In genomic region chr4:10074767-10075105, GRCh38 we compare ENCODE assay signal across 9 cellular contexts. TPM values are rescaled to one million over a fixed set of nuclear protein-coding genes. Genes with fewer than 3 reads are reported as not detected.
DNase-seq lines count a peak whose midpoint lies in the region; ATAC-seq, FAIRE-seq and TF ChIP-seq lines count a peak whose summit lies in the region.
"Had no signal": no experiment of that assay in that cellular context is flagged by ENCODE, and none has a peak within 500 bp of the region (broad histone marks: within the 10 kb centered on the region; RNA-seq: fewer than 3 reads in every experiment).

No MANE protein-coding gene starts in this region.

- FAIRE-seq in HTR-8/SVneo (lab: Jason Lieb, UNC) (no peak), astrocyte (lab: Jason Lieb, UNC) (peak; percentile 67)

- H2AFZ ChIP-seq in astrocyte (ENCODE audit: low read depth, low read length) = no peak overlapping the region

- no peaks in the 10 kb centered on the region for H3K27me3 ChIP-seq in CD8-positive, alpha-beta T cell (ENCODE audit: insufficient read depth, low read length)
- H3K27me3 ChIP-seq in astrocyte (ENCODE audit: insufficient read depth, low read length) = no peaks in the 10 kb centered on the region
- no peaks in the 10 kb centered on the region for H3K27me3 ChIP-seq in lower lobe of right lung (ENCODE audit: low read depth)

- H3K4me2 ChIP-seq in astrocyte (ENCODE audit: low read length) = no peak overlapping the region

- no peaks in the 10 kb centered on the region for H3K9me3 Mint-ChIP-seq in CD8-positive, alpha-beta T cell
- peaks cover 2% of the 10 kb centered on the region for H3K9me3 Mint-ChIP-seq in astrocyte (ENCODE audit: unreplicated experiment)

- H3K36me3 Mint-ChIP-seq in CD8-positive, alpha-beta T cell = peaks cover 83% of the 10 kb centered on the region
- H3K36me3 Mint-ChIP-seq in astrocyte (ENCODE audit: low read depth, unreplicated experiment) = peaks cover 20% of the 10 kb centered on the region

- no peaks in the 10 kb centered on the region for H3K4me1 Mint-ChIP-seq in CD8-positive, alpha-beta T cell (ENCODE audit: low read depth)
- peaks cover 25% of the 10 kb centered on the region for H3K4me1 Mint-ChIP-seq in astrocyte (ENCODE audit: low read depth, unreplicated experiment)

- CTCF ChIA-PET in CD8-positive, alpha-beta T cell (lab: Charles Lee) = no interaction called here

- no peak overlapping the region for H3K9ac ChIP-seq in astrocyte (ENCODE audit: low read length)

- peaks cover 60% of the 10 kb centered on the region for H3K36me3 ChIP-seq in CD8-positive, alpha-beta T cell (ENCODE audit: insufficient read depth, low read length)
- peaks cover 81% of the 10 kb centered on the region for H3K36me3 ChIP-seq in astrocyte (ENCODE audit: insufficient read depth, low read length)
- H3K36me3 ChIP-seq in lower lobe of right lung = peaks cover 73% of the 10 kb centered on the region

- H3K27me3 Mint-ChIP-seq in CD8-positive, alpha-beta T cell (ENCODE audit: low read depth) = no peaks in the 10 kb centered on the region
- no peaks in the 10 kb centered on the region for H3K27me3 Mint-ChIP-seq in astrocyte (ENCODE audit: low read depth, unreplicated experiment)

- H3K79me2 ChIP-seq in astrocyte (ENCODE audit: insufficient read depth, low read length) = peaks cover 43% of the 10 kb centered on the region

- no peak overlapping the region for H3K27ac ChIP-seq in CD8-positive, alpha-beta T cell (ENCODE audit: low read depth, low read length)
- H3K27ac ChIP-seq in astrocyte (ENCODE audit: low read depth, low read length) (no peak overlapping the region), lower lobe of right lung (no peak overlapping the region)

- POLR2A ChIA-PET in CD8-positive, alpha-beta T cell (lab: Charles Lee) = no interaction called here

- intact Hi-C loops in CD8-positive, alpha-beta T cell (cut with DNase I, micrococcal nuclease) = loop anchor here in 1 of 2 experiments (5.0 kb wide), 1 partner anchor 468 kb away; no protein-coding TSS in a partner anchor
- intact Hi-C loops in lower lobe of right lung (cut with DNase I) = no loop called here

- no peak for ATAC-seq in CD8-positive, alpha-beta T cell
- ATAC-seq in lower lobe of right lung (no peak), GM19397 (IDR thresholded peaks at IDR 0.05; ENCODE audit: unreplicated experiment) (no peak), HG03196 (IDR thresholded peaks at IDR 0.05; ENCODE audit: unreplicated experiment) (no peak), HG02759 (IDR thresholded peaks at IDR 0.05; ENCODE audit: unreplicated experiment) (no peak), HG02571 (IDR thresholded peaks at IDR 0.05; ENCODE audit: unreplicated experiment) (no peak)

- H3K4me3 Mint-ChIP-seq in CD8-positive, alpha-beta T cell = no peak overlapping the region
- H3K4me3 Mint-ChIP-seq in astrocyte (ENCODE audit: unreplicated experiment) = peak overlapping the region; percentile 65

- H3K4me3 ChIP-seq in CD8-positive, alpha-beta T cell (ENCODE audit: low read depth, low read length) = no peak overlapping the region
- H3K4me3 ChIP-seq in astrocyte (ENCODE audit: insufficient read depth, low read depth, low read length) (no peak overlapping the region), lower lobe of right lung (no peak overlapping the region)
- H3K4me3 ChIP-seq: HAP-1 had no signal

- DNase-seq in CD8-positive, alpha-beta T cell = peak in 2 of 7 experiments; percentile 19 to 47
- peak; percentile 44 for DNase-seq in HTR-8/SVneo (ENCODE audit: insufficient read length, low spot score)
- DNase-seq in astrocyte (ENCODE audit: low read depth) = peak; percentile 53
- DNase-seq in lower lobe of right lung = no peak

- H3K9me3 ChIP-seq in CD8-positive, alpha-beta T cell (ENCODE audit: low read length) = no peaks in the 10 kb centered on the region
- H3K9me3 ChIP-seq in astrocyte (ENCODE audit: insufficient read depth, low read depth, low read length) = no peaks in the 10 kb centered on the region
- no peaks in the 10 kb centered on the region for H3K9me3 ChIP-seq in lower lobe of right lung
- H3K9me3 ChIP-seq: HAP-1 had no signal

- no peaks in the 10 kb centered on the region for H3K4me1 ChIP-seq in CD8-positive, alpha-beta T cell (ENCODE audit: insufficient read depth, low read length)
- peaks cover 18% of the 10 kb centered on the region for H3K4me1 ChIP-seq in astrocyte (ENCODE audit: insufficient read depth, low read length)
- H3K4me1 ChIP-seq in lower lobe of right lung = peaks cover 17% of the 10 kb centered on the region
- H3K4me1 ChIP-seq: HAP-1 had no signal

- no peak overlapping the region for H3K27ac Mint-ChIP-seq in CD8-positive, alpha-beta T cell
- H3K27ac Mint-ChIP-seq in astrocyte (ENCODE audit: unreplicated experiment) = peak overlapping the region; percentile 81

- peak; percentile 33 for TF ChIP-seq CTCF in CD8-positive, alpha-beta T cell (IDR thresholded peaks at IDR 0.05)
- TF ChIP-seq CTCF in astrocyte (IDR thresholded peaks at IDR 0.05; ENCODE audit: insufficient read depth, low read depth, low read length) = peak; percentile 71
- TF ChIP-seq CTCF in lower lobe of right lung (IDR thresholded peaks at IDR 0.05) = peak; percentile 21

- H4K20me1 ChIP-seq in astrocyte (ENCODE audit: insufficient read depth, low read length) = peaks cover 82% of the 10 kb centered on the region

RNA-seq across cellular contexts. Expression of gene WDR1, which starts 41.9 kb away (rescaled TPM):
- total RNA-seq in CD8-positive, alpha-beta T cell = 100 to 1,000 TPM; 220 to 224 TPM
- 558 and 620 TPM in 2 replicates for total RNA-seq in astrocyte
- total RNA-seq in lower lobe of right lung = 233 TPM

RNA-seq across cellular contexts. Expression of gene SLC2A9, which starts 53.4 kb away (rescaled TPM):
- 1 to 10 TPM; 1.1 to 1.8 TPM for total RNA-seq in CD8-positive, alpha-beta T cell
- total RNA-seq in astrocyte = 0.54 and 0.62 TPM in 2 replicates
- total RNA-seq in lower lobe of right lung = 25.2 TPM

Comparison
In these comparisons a context has a peak if more than half of its experiments do, and no peak if none do; other contexts are left out.
1. CTCF ChIP-seq: peak in every context shown above with its lines; median percentile 71 in astrocyte; 33 in CD8-positive, alpha-beta T cell; 21 in lower lobe of right lung.